In the genomic region with DNA sequence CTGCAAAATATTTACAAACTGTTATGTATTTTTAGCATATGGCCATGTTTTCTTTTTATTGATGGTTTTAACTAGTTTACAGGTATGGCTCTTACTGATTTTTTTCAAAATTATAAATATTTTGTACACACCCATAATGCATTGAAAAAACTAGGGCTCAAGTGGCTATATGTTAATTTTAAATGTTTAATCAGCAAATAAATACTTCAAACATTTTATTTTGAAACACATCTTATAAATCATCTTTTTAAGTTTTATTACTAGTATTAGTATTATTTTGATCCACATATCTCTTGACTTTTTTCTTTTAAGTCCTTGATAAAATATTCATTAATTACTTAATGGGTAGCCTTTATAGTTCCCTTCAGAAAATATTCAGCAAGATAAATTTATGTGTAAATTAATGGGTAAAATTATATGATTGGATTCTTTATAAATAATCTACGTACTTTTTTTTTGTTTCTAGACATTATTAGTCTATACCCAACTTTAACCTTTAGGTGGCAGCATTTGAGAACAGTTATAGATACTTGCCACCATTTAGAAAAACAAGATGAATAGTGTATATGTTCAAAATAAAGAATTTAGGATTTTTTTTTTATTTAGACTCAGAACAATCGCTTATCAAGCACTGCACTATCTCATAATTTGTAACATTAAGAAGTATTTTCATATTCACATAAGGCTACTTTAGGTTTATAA, we compare ENCODE assay signal across 8 cellular contexts.
A peak's percentile ranks its signal among the peaks of the same experiment; 100 is the strongest.
DNase-seq lines count a peak whose midpoint lies in the region; ATAC-seq, FAIRE-seq and TF ChIP-seq lines count a peak whose summit lies in the region.

No MANE protein-coding gene starts in this region.

- peak; percentile 18 for TF ChIP-seq CTCF in CD14-positive monocyte (IDR thresholded peaks at IDR 0.05)
- TF ChIP-seq CTCF in choroid plexus epithelial cell (conservative IDR thresholded peaks at IDR 0.05; ENCODE audit: low read depth, low read length) = peak; percentile 46

- H3K27ac Mint-ChIP-seq in CD14-positive monocyte = no peak overlapping the region

- no peak overlapping the region for H3K4me3 Mint-ChIP-seq in CD14-positive monocyte

- no peak overlapping the region for H3K4me3 ChIP-seq in choroid plexus epithelial cell (ENCODE audit: low read depth, low read length)

- ATAC-seq in GM21390 (IDR thresholded peaks at IDR 0.05; ENCODE audit: unreplicated experiment) (peak; percentile 73), HG03097 (IDR thresholded peaks at IDR 0.05; ENCODE audit: low FRiP score, unreplicated experiment) (no peak)

- H3K9me3 Mint-ChIP-seq in CD14-positive monocyte = no peaks in the 10 kb centered on the region

- intact Hi-C loops in CD14-positive monocyte (cut with micrococcal nuclease) = no loop called here

- TF ChIP-seq POLR2A in GM12892 (IDR thresholded peaks at IDR 0.05; ENCODE audit: low read depth, low read length) = no peak

- FAIRE-seq in GM12892 (lab: Jason Lieb, UNC) = no peak

- H3K27me3 Mint-ChIP-seq in CD14-positive monocyte (ENCODE audit: low read depth in 3 of 3) = peaks cover 0 to 1% (median 0%) of the 10 kb centered on the region in 3 donors

- H3K36me3 Mint-ChIP-seq in CD14-positive monocyte = no peaks in the 10 kb centered on the region

- DNase-seq in CD14-positive monocyte (ENCODE audit: low spot score) (no peak), NCI-H1694 (lab: John Stamatoyannopoulos, UW) (peak; percentile 1), choroid plexus epithelial cell (ENCODE audit: low read depth) (peak; percentile 47), putamen (ENCODE audit: low spot score) (peak; percentile 7), GM12892 (ENCODE audit: insufficient read length) (no peak)
- no peak for DNase-seq in activated CD4-positive, alpha-beta T cell treated with anti-CD3 and anti-CD28 coated beads, Interleukin-2, amount 50 U/mL, for 1 hour

- H3K4me1 Mint-ChIP-seq in CD14-positive monocyte = no peaks in the 10 kb centered on the region

Comparison
In these comparisons a context has a peak if more than half of its experiments do, and no peak if none do; other contexts are left out.
1. DNase-seq: peak in NCI-H1694 (single experiment), choroid plexus epithelial cell (single experiment) and putamen (single experiment); none in CD14-positive monocyte (single experiment), activated CD4-positive, alpha-beta T cell treated with anti-CD3 and anti-CD28 coated beads, Interleukin-2, amount 50 U/mL, for 1 hour (single experiment) and GM12892 (single experiment).